Comparison of ENCODE assay signal across 22 cellular contexts in genomic region chr6:34684919-34685318, GRCh38. TPM values are rescaled to one million over a fixed set of nuclear protein-coding genes. Genes with fewer than 3 reads are reported as not detected.
DNase-seq lines count a peak whose midpoint lies in the region; ATAC-seq, FAIRE-seq and TF ChIP-seq lines count a peak whose summit lies in the region.
"Had no signal": no experiment of that assay in that cellular context is flagged by ENCODE, and none has a peak within 500 bp of the region (broad histone marks: within the 10 kb centered on the region; RNA-seq: fewer than 3 reads in every experiment).

No MANE protein-coding gene starts in this region.

- 32 to 36% methylated on average over 2 of the region's 2 CpGs for WGBS in pancreas, 2 donors

- intact Hi-C loops in CD4-positive, alpha-beta T cell (cut with DNase I, micrococcal nuclease): no loop called here
- intact Hi-C loops in pancreas (cut with DNase I): no loop called here

- POLR2A ChIA-PET in CD4-positive, alpha-beta T cell (lab: Charles Lee): interaction anchor here (1.5 kb wide), 1 partner anchor 28 kb away, joined by 3 read pairs; no protein-coding TSS in a partner anchor
- POLR2A ChIA-PET in WTC11 (lab: Charles Lee): interaction anchor here (0.5 kb wide), 1 partner anchor 120 kb away, joined by 4 read pairs; no protein-coding TSS in a partner anchor

- CTCF ChIA-PET in CD4-positive, alpha-beta T cell (lab: Charles Lee): interaction anchor here (1.1 kb wide), 1 partner anchor 17 kb away, joined by 4 read pairs; no protein-coding TSS in a partner anchor
- CTCF ChIA-PET in WTC11 (lab: Charles Lee): interaction anchor here (1.5 kb wide), 1 partner anchor 11 kb away, joined by 4 read pairs; the partner anchor contains the start of gene ILRUN

- ATAC-seq in CD4-positive, alpha-beta T cell (ENCODE audit: poor library complexity): no peak
- no peak for ATAC-seq in WTC11
- peak; percentile 16 to 62 (median 53) for ATAC-seq in pancreas
- ATAC-seq: Panc1 had no signal

- H3K36me3 Mint-ChIP-seq in CD4-positive, alpha-beta T cell (ENCODE audit: low read depth): peaks cover 19% of the 10 kb centered on the region
- H3K36me3 Mint-ChIP-seq in WTC11: peaks cover 11% of the 10 kb centered on the region

- no peak for TF ChIP-seq CTCF in CD4-positive, alpha-beta T cell (IDR thresholded peaks at IDR 0.05)
- TF ChIP-seq CTCF in WTC11 (IDR thresholded peaks at IDR 0.05): no peak
- TF ChIP-seq CTCF in pancreas (IDR thresholded peaks at IDR 0.05): no peak

- H3K27me3 Mint-ChIP-seq in CD4-positive, alpha-beta T cell: no peaks in the 10 kb centered on the region
- no peaks in the 10 kb centered on the region for H3K27me3 Mint-ChIP-seq in WTC11 (ENCODE audit: low read depth)

- no peaks in the 10 kb centered on the region for H3K27me3 ChIP-seq in CD4-positive, alpha-beta T cell (ENCODE audit: control insufficient read depth, insufficient read depth, low read length)
- H3K27me3 ChIP-seq in pancreas: no peaks in the 10 kb centered on the region
- H3K27me3 ChIP-seq: SJSA1 had no signal

- FAIRE-seq in GM19239 (lab: Jason Lieb, UNC) (peak; percentile 23), pancreas (lab: Jason Lieb, UNC) (no peak)
- FAIRE-seq: GM12891, GM18507, H54 had no signal

- H3K4me1 ChIP-seq in pancreas: peaks cover 15 to 35% (median 27%) of the 10 kb centered on the region in 3 donors

- H3K4me3 ChIP-seq in pancreas: no peak overlapping the region
- H3K4me3 ChIP-seq: SJSA1 had no signal

- H3K27ac ChIP-seq in CD4-positive, alpha-beta T cell (ENCODE audit: low read depth, low read length): no peak overlapping the region
- peak overlapping the region in 3 of 4 donors; percentile 1 to 33 (median 27) for H3K27ac ChIP-seq in pancreas
- H3K27ac ChIP-seq: SJSA1 had no signal

- no peaks in the 10 kb centered on the region for H3K36me3 ChIP-seq in pancreas

- H3K4me1 Mint-ChIP-seq in CD4-positive, alpha-beta T cell (ENCODE audit: low read depth): peaks cover 46% of the 10 kb centered on the region
- no peaks in the 10 kb centered on the region for H3K4me1 Mint-ChIP-seq in WTC11

- H3K27ac Mint-ChIP-seq in CD4-positive, alpha-beta T cell: peak overlapping the region; percentile 50
- 0 out of 2 replicates have a peak overlapping the region, but pooled peaks have one; percentile 1 for H3K27ac Mint-ChIP-seq in WTC11

- no peaks in the 10 kb centered on the region for H3K9me3 ChIP-seq in CD4-positive, alpha-beta T cell (ENCODE audit: control insufficient read depth, low read length)
- H3K9me3 ChIP-seq in pancreas: no peaks in the 10 kb centered on the region
- H3K9me3 ChIP-seq: SJSA1 had no signal

- no peak overlapping the region for H3K4me3 Mint-ChIP-seq in CD4-positive, alpha-beta T cell
- no peak overlapping the region for H3K4me3 Mint-ChIP-seq in WTC11
- H3K4me3 Mint-ChIP-seq: CD14-positive monocyte had no signal

- DNase-seq in CD4-positive, alpha-beta T cell: no peak
- DNase-seq in GM19239 (ENCODE audit: insufficient read length, low spot score) (no peak), WTC11 (ENCODE audit: low spot score) (no peak), pancreas (no peak), NCI-H2107 (lab: John Stamatoyannopoulos, UW) (no peak), SKM-1 (lab: John Stamatoyannopoulos, UW; ENCODE audit: unreplicated experiment) (no peak), GM19238 (ENCODE audit: insufficient read length, low spot score) (no peak)
- DNase-seq: AML-193, DMS153, EL, KG1, NCI-H1417, NCI-H187 treated with DMSO at 0.1 percent for 48 hours, NCI-H226, NCI-H524, SW 1271 had no signal

- no peaks in the 10 kb centered on the region for H3K9me3 Mint-ChIP-seq in CD4-positive, alpha-beta T cell
- peaks cover 4% of the 10 kb centered on the region; the same call in 1 of the 2 replicates for H3K9me3 Mint-ChIP-seq in WTC11
- H3K9me3 Mint-ChIP-seq: CD14-positive monocyte had no signal

TF ChIP-seq in WTC11, 78 proteins besides CTCF, POLR2A, EP300 and RAD21 (continues in another document):
- TF ChIP-seq JAZF1 (CRISPR knock-in tag; IDR thresholded peaks at IDR 0.05) (no peak), ZNF263 (CRISPR knock-in tag; IDR thresholded peaks at IDR 0.05; ENCODE audit: low read depth) (no peak), ZNF532 (CRISPR knock-in tag; IDR thresholded peaks at IDR 0.05; ENCODE audit: borderline replicate concordance) (no peak), AFF4 (CRISPR knock-in tag; IDR thresholded peaks at IDR 0.05; ENCODE audit: borderline replicate concordance) (no peak), IRF2 (CRISPR knock-in tag; IDR thresholded peaks at IDR 0.05; ENCODE audit: borderline replicate concordance, low read depth) (no peak), GTF2I (CRISPR knock-in tag; conservative IDR thresholded peaks at IDR 0.05) (no peak), ATF2 (CRISPR knock-in tag; IDR thresholded peaks at IDR 0.05; ENCODE audit: borderline replicate concordance, low read depth) (no peak)

RNA-seq across cellular contexts. Expression of gene ILRUN, which starts 11.6 kb away (rescaled TPM):
- 10 to 100 TPM; 44.9 to 49.4 TPM for total RNA-seq in CD4-positive, alpha-beta T cell
- total RNA-seq in WTC11 (2021) (60.4 to 75.5 TPM (median 63.9 TPM) in 3 replicates), pancreas (10 to 100 TPM; 18.7 to 32.9 (median 25.2) TPM)
- 10 to 100 TPM; 14.6 to 16.7 TPM for polyA plus RNA-seq in pancreas

Comparison
In these comparisons a context has a peak if more than half of its experiments do, and no peak if none do; other contexts are left out.
1. ATAC-seq: peak in pancreas (4 of 4); none in CD4-positive, alpha-beta T cell (single experiment) and WTC11 (single experiment).